ENCODE assay signal across 8 cellular contexts in genomic region chr2:28683100-28683706, GRCh38.
DNase-seq lines count a peak whose midpoint lies in the region; ATAC-seq lines count a peak whose summit lies in the region.

No MANE protein-coding gene starts in this region.

- peak; percentile 76 for DNase-seq in HCEC 1CT
- DNase-seq in SHP77 (lab: John Stamatoyannopoulos, UW), result peak; percentile 92 to 95
- peak; percentile 38 for DNase-seq in globus pallidus (ENCODE audit: low spot score)
- peak; percentile 39 for DNase-seq in putamen (ENCODE audit: low spot score)
- DNase-seq in stimulated activated CD4-positive, alpha-beta T cell treated with anti-CD3 and anti-CD28 coated beads, Interleukin-4, amount 100 ng/mL, for 24 hours, result no peak
- no peak for DNase-seq in NOMO-1 treated with dmso at 0.1 percent for 144 hours (lab: John Stamatoyannopoulos, UW; ENCODE audit: unreplicated experiment)

- ATAC-seq in HG03457 (IDR thresholded peaks at IDR 0.05; ENCODE audit: unreplicated experiment) (no peak), HG03520 (IDR thresholded peaks at IDR 0.05; ENCODE audit: unreplicated experiment) (no peak)

Comparison
In these comparisons a context has a peak if more than half of its experiments do, and no peak if none do; other contexts are left out.
1. DNase-seq: peak in HCEC 1CT (single experiment), SHP77 (2 of 2), globus pallidus (single experiment) and putamen (single experiment); none in stimulated activated CD4-positive, alpha-beta T cell treated with anti-CD3 and anti-CD28 coated beads, Interleukin-4, amount 100 ng/mL, for 24 hours (single experiment) and NOMO-1 treated with dmso at 0.1 percent for 144 hours (single experiment).